ENCODE assay signal across 1 cellular context in the genomic region with DNA sequence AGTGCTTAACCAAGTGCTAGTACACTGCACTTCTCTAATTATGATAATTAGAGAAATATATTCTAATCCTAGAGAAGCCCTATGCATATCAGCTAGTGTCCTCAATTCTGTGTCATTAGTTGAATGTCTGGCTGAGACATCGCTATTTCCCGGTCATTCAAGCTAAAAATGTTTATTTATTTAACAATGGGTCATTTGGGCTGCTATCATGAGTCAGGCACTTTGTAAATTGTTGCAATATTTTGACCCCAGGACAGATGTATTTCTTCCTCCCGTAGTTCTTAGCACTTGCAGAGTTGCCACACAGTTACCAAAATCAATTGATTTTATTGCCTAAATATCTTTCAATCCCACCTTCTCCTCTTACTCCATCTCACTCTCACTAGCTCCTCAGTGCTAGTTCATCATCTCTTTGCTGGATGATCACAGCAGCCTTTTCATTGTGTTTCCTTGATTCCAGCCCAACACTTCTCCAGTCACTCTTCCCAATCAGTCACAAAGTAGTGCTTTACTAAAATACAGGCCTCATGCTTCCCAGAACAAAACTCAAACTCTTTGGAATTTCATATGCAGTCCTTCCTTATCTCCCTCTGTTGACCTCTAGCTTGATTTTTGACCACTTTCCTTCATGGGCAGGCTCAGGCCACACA.
TF ChIP-seq lines count a peak whose summit lies in the region.

No MANE protein-coding gene starts in this region.

TF ChIP-seq in endothelial cell of umbilical vein, 7 proteins besides CTCF, POLR2A, EP300 and RAD21 (continued from another document):
- no peak for TF ChIP-seq MAX (IDR thresholded peaks at IDR 0.05; ENCODE audit: insufficient read depth, insufficient read length)
